Comparison of ENCODE assay signal across 1 cellular context in genomic region chr11:77959434-77959833, GRCh38.
TF ChIP-seq lines count a peak whose summit lies in the region.

No MANE protein-coding gene starts in this region.

TF ChIP-seq in endothelial cell of umbilical vein, 7 proteins besides CTCF, POLR2A, EP300 and RAD21 (continued from another document):
- TF ChIP-seq EZH2 (IDR thresholded peaks at IDR 0.05; ENCODE audit: borderline replicate concordance, low read depth, low read length, severe bottlenecking) (no peak), MAX (IDR thresholded peaks at IDR 0.05; ENCODE audit: insufficient read depth, insufficient read length) (no peak), MYC (IDR thresholded peaks at IDR 0.05; ENCODE audit: low read depth, low read length) (no peak), POLR2AphosphoS5 (IDR thresholded peaks at IDR 0.05; ENCODE audit: insufficient read depth, low read depth, low read length) (no peak), JUN (IDR thresholded peaks at IDR 0.05; ENCODE audit: borderline replicate concordance, insufficient read depth, insufficient read length, low read depth) (no peak)
